Comparison of ENCODE assay signal across 1 cellular context in the genomic region with DNA sequence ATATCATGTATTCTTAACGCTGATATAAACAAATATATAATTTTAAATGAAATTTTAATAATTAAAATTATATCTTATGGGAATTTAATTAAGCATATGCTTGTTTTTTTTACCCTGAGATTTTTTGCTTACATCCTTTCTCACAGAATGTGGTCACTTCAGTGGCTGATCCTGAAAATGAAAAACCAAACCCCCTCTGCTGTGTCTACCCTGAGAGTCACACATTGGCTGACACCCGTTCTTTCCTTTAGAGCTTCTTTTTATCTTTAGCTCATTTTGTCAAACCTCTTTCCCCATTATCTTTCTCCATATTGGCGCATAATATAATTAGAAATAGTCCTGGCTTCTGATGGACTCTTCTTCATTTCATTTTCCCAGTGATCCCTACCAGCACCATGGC.
TF ChIP-seq lines count a peak whose summit lies in the region.

No MANE protein-coding gene starts in this region.

TF ChIP-seq in GM12878, 131 proteins besides CTCF, POLR2A, EP300 and RAD21 (continued from another document):
- TF ChIP-seq, protein P1, sequence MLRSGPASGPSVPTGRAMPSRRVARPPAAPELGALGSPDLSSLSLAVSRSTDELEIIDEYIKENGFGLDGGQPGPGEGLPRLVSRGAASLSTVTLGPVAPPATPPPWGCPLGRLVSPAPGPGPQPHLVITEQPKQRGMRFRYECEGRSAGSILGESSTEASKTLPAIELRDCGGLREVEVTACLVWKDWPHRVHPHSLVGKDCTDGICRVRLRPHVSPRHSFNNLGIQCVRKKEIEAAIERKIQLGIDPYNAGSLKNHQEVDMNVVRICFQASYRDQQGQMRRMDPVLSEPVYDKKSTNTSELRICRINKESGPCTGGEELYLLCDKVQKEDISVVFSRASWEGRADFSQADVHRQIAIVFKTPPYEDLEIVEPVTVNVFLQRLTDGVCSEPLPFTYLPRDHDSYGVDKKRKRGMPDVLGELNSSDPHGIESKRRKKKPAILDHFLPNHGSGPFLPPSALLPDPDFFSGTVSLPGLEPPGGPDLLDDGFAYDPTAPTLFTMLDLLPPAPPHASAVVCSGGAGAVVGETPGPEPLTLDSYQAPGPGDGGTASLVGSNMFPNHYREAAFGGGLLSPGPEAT (IDR thresholded peaks at IDR 0.05; ENCODE audit: low read depth): no peak
